In genomic region chr1:77817368-77818209, GRCh38 we compare ENCODE assay signal across 1 cellular context.
TF ChIP-seq lines count a peak whose summit lies in the region.

No MANE protein-coding gene starts in this region.

TF ChIP-seq in HepG2, 621 proteins besides CTCF, POLR2A, EP300 and RAD21:
- TF ChIP-seq MXD4 (CRISPR knock-in tag; IDR thresholded peaks at IDR 0.05) (no peak), SOX13 (IDR thresholded peaks at IDR 0.05) (no peak), SOX13 (CRISPR knock-in tag; conservative IDR thresholded peaks at IDR 0.05 in 1 of 2, IDR thresholded peaks at IDR 0.05 in 1 of 2) (no peak), MAFK (conservative IDR thresholded peaks at IDR 0.05 in 1 of 2, IDR thresholded peaks at IDR 0.05 in 1 of 2; ENCODE audit: low read length in 2 of 2) (peak; percentile 42 to 45; a peak in 2 of 4 replicates)
